1 cellular context compared by ENCODE assay signal in genomic region chr2:98514096-98514639, GRCh38.
TF ChIP-seq lines count a peak whose summit lies in the region.

No MANE protein-coding gene starts in this region.

TF ChIP-seq in K562, 482 proteins besides CTCF, POLR2A, EP300 and RAD21 (continued from another document):
- TF ChIP-seq POLR2AphosphoS2 (IDR thresholded peaks at IDR 0.05; ENCODE audit: low read length) = no peak
- no peak for TF ChIP-seq TRIM24 (IDR thresholded peaks at IDR 0.05)
- no peak for TF ChIP-seq EZH2 (IDR thresholded peaks at IDR 0.05; ENCODE audit: borderline replicate concordance, low read depth, low read length)
- peak; percentile 64 for TF ChIP-seq NFIX (CRISPR knock-in tag; IDR thresholded peaks at IDR 0.05; ENCODE audit: low read depth)
- peak; percentile 85 for TF ChIP-seq NFIC (IDR thresholded peaks at IDR 0.05)
- TF ChIP-seq DIDO1 (tag; IDR thresholded peaks at IDR 0.05; ENCODE audit: low read depth) = no peak
- no peak for TF ChIP-seq ELF4 (CRISPR knock-in tag; IDR thresholded peaks at IDR 0.05)
- no peak for TF ChIP-seq MCM3 (IDR thresholded peaks at IDR 0.05)
- no peak for TF ChIP-seq ZNF174 (CRISPR knock-in tag; IDR thresholded peaks at IDR 0.05)
- no peak for TF ChIP-seq SRSF1 (IDR thresholded peaks at IDR 0.05; ENCODE audit: low read depth, low read length)
